Comparison of ENCODE assay signal across 18 cellular contexts in genomic region chr7:154339169-154339568, GRCh38.
DNase-seq lines count a peak whose midpoint lies in the region; ATAC-seq, FAIRE-seq and TF ChIP-seq lines count a peak whose summit lies in the region.
"Had no signal": no experiment of that assay in that cellular context is flagged by ENCODE, and none has a peak within 500 bp of the region (broad histone marks: within the 10 kb centered on the region; RNA-seq: fewer than 3 reads in every experiment).

No MANE protein-coding gene starts in this region.

- intact Hi-C loops in HepG2 (cut with micrococcal nuclease; ENCODE audit: unreplicated experiment) = no loop called here
- intact Hi-C loops in left colon (cut with DNase I, micrococcal nuclease) = no loop called here

- H3K27ac ChIP-seq in caudate nucleus (ENCODE audit: low read depth, low read length) = peak overlapping the region; percentile 36
- H3K27ac ChIP-seq in HepG2 (ENCODE audit: extremely low read length, insufficient read depth, low read length) = no peak overlapping the region
- H3K27ac ChIP-seq: 22Rv1; BLaER1 treated with 17β-estradiol and CSF1 and Interleukin-3, amounts not matched to agents 10 nM and 100 nM had no signal

- no peaks in the 10 kb centered on the region for H4K20me1 ChIP-seq in HepG2 (ENCODE audit: insufficient read depth, low read length)
- H4K20me1 ChIP-seq: BLaER1 treated with 17β-estradiol and CSF1 and Interleukin-3, amounts not matched to agents 10 nM and 100 nM had no signal

- peaks cover 0 to 39% of the 10 kb centered on the region in 2 experiments; a peak in 2 of 5 replicates for H3K27me3 ChIP-seq in HepG2 (ENCODE audit: control insufficient read depth in 1 of 2, insufficient read depth in 2 of 2, low read length in 2 of 2)
- H3K27me3 ChIP-seq: BLaER1 treated with 17β-estradiol and CSF1 and Interleukin-3, amounts not matched to agents 10 nM and 100 nM had no signal

- H3K4me1 ChIP-seq in HepG2 (ENCODE audit: insufficient read depth, low read length) = no peaks in the 10 kb centered on the region

- CTCF ChIA-PET in HepG2 (lab: Yijun Ruan, JAX; ENCODE audit: low intra/inter-chr PET ratio, low total read pairs) = no interaction called here

- no peak for TF ChIP-seq EP300 in HepG2 (IDR thresholded peaks at IDR 0.05; ENCODE audit: low read depth in 2 of 2, low read length in 2 of 2)
- no peak for TF ChIP-seq EP300 in HepG2 (CRISPR knock-in tag; IDR thresholded peaks at IDR 0.05; ENCODE audit: borderline replicate concordance)

- no peak overlapping the region for H2AFZ ChIP-seq in HepG2 (ENCODE audit: low read length)

- H3K9ac ChIP-seq in HepG2 (ENCODE audit: insufficient read depth, low read depth, low read length) = no peak overlapping the region
- H3K9ac ChIP-seq: BLaER1 treated with 17β-estradiol and CSF1 and Interleukin-3, amounts not matched to agents 10 nM and 100 nM had no signal

- H3K36me3 ChIP-seq in HepG2 (replicated peaks in 1 of 2; ENCODE audit: control insufficient read depth in 1 of 2, insufficient read depth in 2 of 2, low read length in 2 of 2) = no peaks in the 10 kb centered on the region
- H3K36me3 ChIP-seq: BLaER1 treated with 17β-estradiol and CSF1 and Interleukin-3, amounts not matched to agents 10 nM and 100 nM had no signal

- no TSS peak for BruUV-seq in HepG2 (replicated peaks; lab: Mats Ljungman, UMichigan)

- in situ Hi-C loops in HepG2 (cut with HindIII; ENCODE audit: extremely low pct_ligation_motif_present, low pct_unique_long_range_greater_than_20kb) = no loop called here

- no peaks in the 10 kb centered on the region for H3K79me2 ChIP-seq in HepG2 (ENCODE audit: insufficient read depth, low read length)

- no peak for TF ChIP-seq RAD21 in HepG2 (CRISPR knock-in tag; IDR thresholded peaks at IDR 0.05)

- no peak overlapping the region for H3K4me3 ChIP-seq in HepG2 (replicated peaks in 1 of 3; ENCODE audit: insufficient read depth in 1 of 3, low read depth in 2 of 3, low read length in 3 of 3)
- H3K4me3 ChIP-seq: BLaER1 treated with 17β-estradiol and CSF1 and Interleukin-3, amounts not matched to agents 10 nM and 100 nM had no signal

- 17% methylated on average over 12 of the region's 12 CpGs for WGBS in HepG2 (ENCODE audit: low lambda C conversion rate)

- FAIRE-seq in HepG2 (lab: Jason Lieb, UNC) = no peak
- FAIRE-seq: G401.6, GM12892 had no signal

- DNase-seq in Ammon's horn (ENCODE audit: low spot score) = peak; percentile 38
- DNase-seq in caudate nucleus (lab: John Stamatoyannopoulos, UW) = peak in 1 of 61 donors; percentile 20
- peak; percentile 28 for DNase-seq in globus pallidus (ENCODE audit: low spot score)
- DNase-seq in pons (ENCODE audit: low spot score) = peak; percentile 24
- DNase-seq in DMS 273 (lab: John Stamatoyannopoulos, UW; ENCODE audit: unreplicated experiment) = no peak
- DNase-seq in stimulated activated naive CD4-positive, alpha-beta T cell (lab: John Stamatoyannopoulos, UW) = no peak
- DNase-seq in HepG2 (ENCODE audit: low spot score) = no peak
- DNase-seq in left colon = no peak
- DNase-seq: AML-193; Calu3; CD4-positive, alpha-beta T cell; DMS79 treated with DMSO at 0.1 percent for 48 hours; EL had no signal

- no peak for TF ChIP-seq POLR2A in HepG2 (IDR thresholded peaks at IDR 0.05; ENCODE audit: insufficient read depth in 1 of 2, low read depth in 2 of 2, low read length in 2 of 2)

- TF ChIP-seq CTCF in HepG2 (CRISPR knock-in tag; IDR thresholded peaks at IDR 0.05) = no peak

- no peak for ATAC-seq in HepG2
- no peak for ATAC-seq in left colon
- ATAC-seq: HCT116 had no signal

- POLR2A ChIA-PET in HepG2 (lab: Yijun Ruan, JAX) = no interaction called here

- H3K4me2 ChIP-seq in HepG2 (ENCODE audit: low read depth, low read length) = no peak overlapping the region
- H3K4me2 ChIP-seq: BLaER1 treated with 17β-estradiol and CSF1 and Interleukin-3, amounts not matched to agents 10 nM and 100 nM had no signal

- no peaks in the 10 kb centered on the region for H3K9me3 ChIP-seq in HepG2 (ENCODE audit: low read length)
- H3K9me3 ChIP-seq: BLaER1 treated with 17β-estradiol and CSF1 and Interleukin-3, amounts not matched to agents 10 nM and 100 nM had no signal

TF ChIP-seq in HepG2, 621 proteins besides CTCF, POLR2A, EP300 and RAD21:
- TF ChIP-seq ZNF672 (CRISPR knock-in tag; IDR thresholded peaks at IDR 0.05) (no peak), ZC3H13 (CRISPR knock-in tag; IDR thresholded peaks at IDR 0.05) (no peak), SKIL (CRISPR knock-in tag; IDR thresholded peaks at IDR 0.05; ENCODE audit: borderline replicate concordance) (no peak), ZBTB14 (CRISPR knock-in tag; IDR thresholded peaks at IDR 0.05) (no peak), ZNF136 (CRISPR knock-in tag; IDR thresholded peaks at IDR 0.05; ENCODE audit: low read depth) (no peak), ZFP36 (IDR thresholded peaks at IDR 0.05; ENCODE audit: borderline replicate concordance, low read depth, low read length, partially characterized antibody) (no peak), ZNF547 (CRISPR knock-in tag; IDR thresholded peaks at IDR 0.05) (no peak), FOXA1 (IDR thresholded peaks at IDR 0.05) (no peak), FOXA1 (CRISPR knock-in tag; IDR thresholded peaks at IDR 0.05) (no peak), CHD2 (IDR thresholded peaks at IDR 0.05; ENCODE audit: low read depth, low read length) (no peak), NR0B2 (CRISPR knock-in tag; IDR thresholded peaks at IDR 0.05) (no peak), ZNF274 (CRISPR knock-in tag; IDR thresholded peaks at IDR 0.05) (no peak), TBX3 (IDR thresholded peaks at IDR 0.05; ENCODE audit: borderline replicate concordance) (no peak), XRCC5 (optimal IDR thresholded peaks at IDR 0.05; ENCODE audit: low read length) (no peak), CREB1 (IDR thresholded peaks at IDR 0.05) (no peak), CREB1 (CRISPR knock-in tag; IDR thresholded peaks at IDR 0.05) (no peak)

Comparison
In these comparisons a context has a peak if more than half of its experiments do, and no peak if none do; other contexts are left out.
1. DNase-seq: peak in Ammon's horn (single experiment), globus pallidus (single experiment) and pons (single experiment); none in DMS 273 (single experiment), stimulated activated naive CD4-positive, alpha-beta T cell (0 of 6), HepG2 (single experiment) and left colon (0 of 2).